ENCODE assay signal across 26 cellular contexts in the genomic region with DNA sequence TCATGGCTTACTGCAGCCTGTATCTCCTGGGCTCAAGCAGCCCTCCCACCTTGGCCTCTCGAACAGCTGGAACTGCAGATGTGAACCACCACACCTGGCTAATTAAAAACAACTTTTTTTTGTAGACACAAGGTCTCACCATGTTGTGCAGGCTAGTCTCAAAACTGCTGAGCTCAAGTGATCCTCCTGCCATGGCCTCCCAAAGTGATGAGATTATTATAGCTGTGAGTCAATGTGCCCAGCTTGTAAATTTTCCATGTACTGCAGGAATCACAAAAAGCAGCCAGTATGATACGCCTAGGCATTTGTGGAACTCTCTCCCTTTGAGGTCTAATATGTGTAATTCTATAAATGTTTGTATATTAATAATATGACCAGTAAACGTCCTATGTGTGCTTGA. TPM values are rescaled to one million over a fixed set of nuclear protein-coding genes. Genes with fewer than 3 reads are reported as not detected.
A peak's percentile ranks its signal among the peaks of the same experiment; 100 is the strongest.
DNase-seq lines count a peak whose midpoint lies in the region; ATAC-seq and TF ChIP-seq lines count a peak whose summit lies in the region.
"Had no signal": no experiment of that assay in that cellular context is flagged by ENCODE, and none has a peak within 500 bp of the region (broad histone marks: within the 10 kb centered on the region; RNA-seq: fewer than 3 reads in every experiment).

No MANE protein-coding gene starts in this region.

- H3K4me2 ChIP-seq in PC-9, result no peak overlapping the region
- H3K4me2 ChIP-seq: BLaER1, hepatocyte had no signal

- ATAC-seq in stimulated activated naive CD8-positive, alpha-beta T cell treated with anti-CD3 and anti-CD28 coated beads, Interleukin-15, Interleukin-2, amounts not matched to agents 100 U/mL and 50 U/mL, for 24 hours, result no peak
- ATAC-seq in foreskin keratinocyte, result peak; percentile 25
- ATAC-seq: naive thymus-derived CD8-positive, alpha-beta T cell had no signal

- H3K4me3 ChIP-seq in PC-9, result no peak overlapping the region
- no peak overlapping the region for H3K4me3 ChIP-seq in coronary artery
- H3K4me3 ChIP-seq: BLaER1, hepatocyte, lower lobe of right lung, SJCRH30, thoracic aorta, vagina had no signal

- no peak overlapping the region for H3K4me3 Mint-ChIP-seq in stimulated activated naive CD8-positive, alpha-beta T cell treated with anti-CD3 and anti-CD28 coated beads, Interleukin-15, Interleukin-2, amounts not matched to agents 100 ng/mL and 50 ng/mL, for 24 hours
- H3K4me3 Mint-ChIP-seq: activated CD4-positive, alpha-beta T cell treated with anti-CD3 and anti-CD28 coated beads, Interleukin-2, amount 10 ng/mL, durations not matched to agents 7 days and 5 days; activated naive CD4-positive, alpha-beta T cell treated with anti-CD3 and anti-CD28 coated beads, Interleukin-2, amount 10 ng/mL, durations not matched to agents 7 days and 5 days; naive thymus-derived CD8-positive, alpha-beta T cell had no signal

- peaks cover 71% of the 10 kb centered on the region for H4K20me1 ChIP-seq in PC-9 (ENCODE audit: insufficient read depth)

- peaks cover 22% of the 10 kb centered on the region for H3K36me3 Mint-ChIP-seq in stimulated activated naive CD8-positive, alpha-beta T cell treated with anti-CD3 and anti-CD28 coated beads, Interleukin-15, Interleukin-2, amounts not matched to agents 100 ng/mL and 50 ng/mL, for 24 hours (ENCODE audit: low read depth)

- no peaks in the 10 kb centered on the region for H3K27me3 Mint-ChIP-seq in stimulated activated naive CD8-positive, alpha-beta T cell treated with anti-CD3 and anti-CD28 coated beads, Interleukin-15, Interleukin-2, amounts not matched to agents 100 ng/mL and 50 ng/mL, for 24 hours
- H3K27me3 Mint-ChIP-seq: activated CD4-positive, alpha-beta T cell treated with anti-CD3 and anti-CD28 coated beads, Interleukin-2, amount 10 ng/mL, durations not matched to agents 7 days and 5 days; activated naive CD4-positive, alpha-beta T cell treated with anti-CD3 and anti-CD28 coated beads, Interleukin-2, amount 10 ng/mL, durations not matched to agents 7 days and 5 days; naive thymus-derived CD8-positive, alpha-beta T cell had no signal

- no peak overlapping the region for H2AFZ ChIP-seq in PC-9
- H2AFZ ChIP-seq: hepatocyte had no signal

- H3K4me1 ChIP-seq in PC-9 (replicated peaks; ENCODE audit: insufficient read depth), result no peaks in the 10 kb centered on the region
- H3K4me1 ChIP-seq in foreskin keratinocyte, result no peaks in the 10 kb centered on the region
- H3K4me1 ChIP-seq: BLaER1, SJCRH30, vagina had no signal

- CTCF ChIA-PET in PC-9 (lab: Charles Lee), result no interaction called here

- H3K27ac ChIP-seq in PC-9 (0 out of 2 replicates have a peak overlapping the region, but pooled peaks have one; percentile 2), foreskin keratinocyte (no peak overlapping the region), coronary artery (no peak overlapping the region)
- H3K27ac ChIP-seq: BLaER1, hepatocyte, lower lobe of right lung, SJCRH30, thoracic aorta, vagina, WERI-Rb-1 had no signal

- no TSS peak for BruUV-seq in PC-9 (replicated peaks; lab: Mats Ljungman, UMichigan)

- H3K27ac Mint-ChIP-seq in stimulated activated naive CD8-positive, alpha-beta T cell treated with anti-CD3 and anti-CD28 coated beads, Interleukin-15, Interleukin-2, amounts not matched to agents 100 ng/mL and 50 ng/mL, for 24 hours, result peak overlapping the region; percentile 65
- H3K27ac Mint-ChIP-seq: activated naive CD4-positive, alpha-beta T cell treated with anti-CD3 and anti-CD28 coated beads, Interleukin-2, amount 10 ng/mL, durations not matched to agents 7 days and 5 days had no signal

- no peaks in the 10 kb centered on the region for H3K9me2 ChIP-seq in PC-9 (ENCODE audit: insufficient read depth)

- POLR2A ChIA-PET in PC-9 (lab: Charles Lee; ENCODE audit: unreplicated experiment), result no interaction called here

- 0 out of 2 replicates have a peak, but pooled peaks cover 4% of the 10 kb centered on the region for H3F3A ChIP-seq in PC-9 (ENCODE audit: insufficient read depth, low read depth)

- TF ChIP-seq CTCF in PC-9 (conservative IDR thresholded peaks at IDR 0.05) (no peak), foreskin keratinocyte (conservative IDR thresholded peaks at IDR 0.05) (no peak), coronary artery (IDR thresholded peaks at IDR 0.05) (no peak)

- peaks cover 14% of the 10 kb centered on the region for H3K36me3 ChIP-seq in PC-9 (ENCODE audit: low read depth)

- DNase-seq in stimulated activated naive CD8-positive, alpha-beta T cell treated with anti-CD3 and anti-CD28 coated beads, Interleukin-15, Interleukin-2, amounts not matched to agents 100 U/mL and 50 U/mL, for 24 hours, result no peak
- DNase-seq in PC-9 (no peak), foreskin keratinocyte (no peak), SKM-1 treated with dmso at 0.1 percent for 144 hours (lab: John Stamatoyannopoulos, UW; ENCODE audit: unreplicated experiment) (no peak), coronary artery (ENCODE audit: low spot score) (no peak), D341Med (ENCODE audit: low spot score) (no peak)
- DNase-seq: activated CD4-positive, alpha-beta T cell treated with anti-CD3 and anti-CD28 coated beads, Interleukin-2, amount 10 ng/mL, durations not matched to agents 7 days and 5 days; activated naive CD4-positive, alpha-beta T cell treated with anti-CD3 and anti-CD28 coated beads, Interleukin-2, amount 10 ng/mL, durations not matched to agents 7 days and 5 days; amygdala; COR-L47; DMS53; HCEC 1CT; kidney glomerular epithelial cell; lower lobe of right lung; naive thymus-derived CD8-positive, alpha-beta T cell; NCI-H1048; NCI-H446; NCI-H82; SJCRH30; stimulated activated naive CD4-positive, alpha-beta T cell treated with Interleukin-2 at 50 U/mL for 16 hours; WERI-Rb-1 had no signal

- peaks cover 49% of the 10 kb centered on the region for H3K79me2 ChIP-seq in PC-9 (ENCODE audit: low read depth)

- intact Hi-C loops in PC-9 (cut with micrococcal nuclease; ENCODE audit: unreplicated experiment), result no loop called here

- H3K27me3 ChIP-seq in PC-9 (ENCODE audit: insufficient read depth, low read depth), result no peaks in the 10 kb centered on the region
- H3K27me3 ChIP-seq in foreskin keratinocyte, result no peaks in the 10 kb centered on the region
- H3K27me3 ChIP-seq: BLaER1, hepatocyte, SJCRH30, vagina had no signal

- H3K9me3 ChIP-seq in PC-9 (ENCODE audit: insufficient read depth, low read depth), result no peaks in the 10 kb centered on the region
- H3K9me3 ChIP-seq: BLaER1, lower lobe of right lung, SJCRH30, thoracic aorta, vagina had no signal

- H3K4me1 Mint-ChIP-seq in stimulated activated naive CD8-positive, alpha-beta T cell treated with anti-CD3 and anti-CD28 coated beads, Interleukin-15, Interleukin-2, amounts not matched to agents 100 ng/mL and 50 ng/mL, for 24 hours (ENCODE audit: low read depth), result peaks cover 31% of the 10 kb centered on the region

- H3K9me3 Mint-ChIP-seq in stimulated activated naive CD8-positive, alpha-beta T cell treated with anti-CD3 and anti-CD28 coated beads, Interleukin-15, Interleukin-2, amounts not matched to agents 100 ng/mL and 50 ng/mL, for 24 hours, result no peaks in the 10 kb centered on the region
- H3K9me3 Mint-ChIP-seq: activated CD4-positive, alpha-beta T cell treated with anti-CD3 and anti-CD28 coated beads, Interleukin-2, amount 10 ng/mL, durations not matched to agents 7 days and 5 days; activated naive CD4-positive, alpha-beta T cell treated with anti-CD3 and anti-CD28 coated beads, Interleukin-2, amount 10 ng/mL, durations not matched to agents 7 days and 5 days; naive thymus-derived CD8-positive, alpha-beta T cell had no signal

RNA-seq across cellular contexts. Expression of a gene that starts 59.9 kb away (rescaled TPM):
- total RNA-seq in PC-9 (2021) (105 and 123 TPM in 2 replicates), foreskin keratinocyte (94.0 and 104 TPM in 2 replicates)
- polyA plus RNA-seq in foreskin keratinocyte, result 23.4 and 27.1 TPM in 2 replicates
